1 cellular context compared by ENCODE assay signal in the genomic region with DNA sequence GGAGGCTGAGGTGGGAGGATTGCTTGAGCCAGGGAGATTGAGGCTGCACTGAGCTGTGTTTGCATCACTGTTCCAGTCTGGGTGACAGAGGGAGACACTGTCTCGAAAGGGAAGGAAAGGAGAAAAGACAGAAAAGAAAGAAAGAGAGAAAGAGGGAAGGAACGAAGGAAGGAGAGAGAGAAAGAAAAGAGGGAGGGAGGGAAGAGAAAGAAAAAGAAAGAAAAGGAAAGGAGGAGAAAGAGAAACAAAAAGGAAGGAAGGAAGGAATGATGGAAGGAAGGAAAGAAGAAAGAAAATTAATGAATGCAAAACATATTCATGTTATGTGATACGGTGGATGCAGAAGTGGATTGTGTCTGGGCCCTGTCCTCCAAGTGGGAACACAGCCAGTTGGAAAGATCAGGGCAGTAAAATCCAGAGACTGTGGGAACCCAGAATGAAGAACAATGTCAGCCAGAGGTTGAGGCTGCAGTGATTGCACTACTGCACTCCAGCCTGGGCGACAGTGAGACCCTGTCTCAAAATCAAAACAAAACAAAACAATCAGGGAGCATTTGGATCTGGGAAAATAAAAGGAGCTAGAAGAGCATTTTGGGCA.
TF ChIP-seq lines count a peak whose summit lies in the region.

No MANE protein-coding gene starts in this region.

TF ChIP-seq in K562, 482 proteins besides CTCF, POLR2A, EP300 and RAD21:
- TF ChIP-seq DIDO1 (tag; IDR thresholded peaks at IDR 0.05; ENCODE audit: low read depth) = no peak
- no peak for TF ChIP-seq NONO (IDR thresholded peaks at IDR 0.05; ENCODE audit: low read depth in 2 of 2, low read length in 1 of 2)
- TF ChIP-seq, protein P1, sequence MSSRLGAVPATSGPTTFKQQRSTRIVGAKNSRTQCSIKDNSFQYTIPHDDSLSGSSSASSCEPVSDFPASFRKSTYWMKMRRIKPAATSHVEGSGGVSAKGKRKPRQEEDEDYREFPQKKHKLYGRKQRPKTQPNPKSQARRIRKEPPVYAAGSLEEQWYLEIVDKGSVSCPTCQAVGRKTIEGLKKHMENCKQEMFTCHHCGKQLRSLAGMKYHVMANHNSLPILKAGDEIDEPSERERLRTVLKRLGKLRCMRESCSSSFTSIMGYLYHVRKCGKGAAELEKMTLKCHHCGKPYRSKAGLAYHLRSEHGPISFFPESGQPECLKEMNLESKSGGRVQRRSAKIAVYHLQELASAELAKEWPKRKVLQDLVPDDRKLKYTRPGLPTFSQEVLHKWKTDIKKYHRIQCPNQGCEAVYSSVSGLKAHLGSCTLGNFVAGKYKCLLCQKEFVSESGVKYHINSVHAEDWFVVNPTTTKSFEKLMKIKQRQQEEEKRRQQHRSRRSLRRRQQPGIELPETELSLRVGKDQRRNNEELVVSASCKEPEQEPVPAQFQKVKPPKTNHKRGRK (tag; IDR thresholded peaks at IDR 0.05) = peak; percentile 48; the same call in 1 of the 2 replicates
TF ChIP-seq in K562: peak in this region for 1.
